16 cellular contexts compared by ENCODE assay signal in the genomic region with DNA sequence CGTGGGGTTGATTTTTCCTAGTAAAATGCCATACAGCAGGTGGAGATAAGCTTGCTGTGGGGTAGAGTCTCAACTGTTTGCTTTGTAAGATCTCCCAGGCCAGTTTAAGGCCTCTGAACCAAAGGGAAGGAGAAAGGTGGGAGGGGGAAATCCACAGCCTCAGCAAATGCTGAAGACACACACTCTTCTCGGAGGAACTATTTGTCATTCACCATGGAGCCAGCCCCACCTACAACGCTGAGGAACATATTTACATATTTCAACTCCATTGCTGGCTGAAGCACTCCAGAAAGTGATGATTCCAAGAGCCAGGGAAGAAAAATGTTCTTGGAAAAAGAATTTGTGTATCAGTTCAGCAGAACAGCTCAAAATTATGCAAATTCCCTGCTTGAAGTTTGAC. TPM values are rescaled to one million over a fixed set of nuclear protein-coding genes. Genes with fewer than 3 reads are reported as not detected.
"Had no signal": no experiment of that assay in that cellular context is flagged by ENCODE, and none has a peak within 500 bp of the region (broad histone marks: within the 10 kb centered on the region; RNA-seq: fewer than 3 reads in every experiment).

No MANE protein-coding gene starts in this region.

- H3K4me3 Mint-ChIP-seq: nephron progenitor cell had no signal

- ATAC-seq: right cardiac atrium had no signal

- H3K36me3 ChIP-seq: prostate gland, upper lobe of left lung had no signal

- H3K27ac ChIP-seq: prostate gland, upper lobe of left lung had no signal

- H3K4me3 ChIP-seq: prostate gland, skin epidermis, upper lobe of left lung had no signal

- H3K9me3 Mint-ChIP-seq: nephron progenitor cell had no signal

- H3K9me3 ChIP-seq: prostate gland, upper lobe of left lung had no signal

- DNase-seq: activated CD4-positive, CD25-positive, alpha-beta regulatory T cell treated with anti-CD3 and anti-CD28 coated beads, Interleukin-2, amount 50 U/mL, for 72 hours; activated naive CD4-positive, alpha-beta T cell; aorta; erythroblast; nephron progenitor cell; occipital lobe; right cardiac atrium; stimulated activated CD4-positive, alpha-beta T cell treated with anti-CD3 and anti-CD28 coated beads, Interleukin-15, amount 100 ng/mL, for 24 hours; stimulated activated CD4-positive, alpha-beta T cell treated with anti-CD3 and anti-CD28 coated beads, Interleukin-4, amount 100 ng/mL, for 24 hours; stimulated activated naive CD4-positive, alpha-beta T cell treated with Interleukin-2 at 50 U/mL for 16 hours; T-helper 1 cell; T1000; upper lobe of left lung had no signal

- H3K27ac Mint-ChIP-seq: nephron progenitor cell had no signal

RNA-seq across cellular contexts. Expression of a gene that starts 6.6 kb away (rescaled TPM):
- total RNA-seq: activated CD8-positive, alpha-beta memory T cell treated with anti-CD3 and anti-CD28 coated beads for 36 hours had no signal
